Comparison of ENCODE assay signal across 8 cellular contexts in genomic region chr14:88667555-88668273, GRCh38.
DNase-seq lines count a peak whose midpoint lies in the region; ATAC-seq, FAIRE-seq and TF ChIP-seq lines count a peak whose summit lies in the region.

No MANE protein-coding gene starts in this region.

- TF ChIP-seq CTCF in WTC11 (IDR thresholded peaks at IDR 0.05), result peak; percentile 69; the same call in 1 of the 2 replicates
- TF ChIP-seq CTCF in chondrocyte (IDR thresholded peaks at IDR 0.05), result peak; percentile 92
- TF ChIP-seq CTCF in left lung (IDR thresholded peaks at IDR 0.05), result peak; percentile 61 to 68

- H3K4me1 Mint-ChIP-seq in WTC11 (no peaks in the 10 kb centered on the region), chondrocyte (ENCODE audit: low read depth) (no peaks in the 10 kb centered on the region)

- POLR2A ChIA-PET in WTC11 (lab: Charles Lee), result interaction anchor here (0.5 kb wide), 1 partner anchor 13 kb away, joined by 3 read pairs; no protein-coding TSS in a partner anchor

- H3K4me3 Mint-ChIP-seq in WTC11 (no peak overlapping the region), chondrocyte (ENCODE audit: unreplicated experiment) (no peak overlapping the region)

- H3K36me3 Mint-ChIP-seq in WTC11 (no peaks in the 10 kb centered on the region), chondrocyte (ENCODE audit: low read depth) (peaks cover 5% of the 10 kb centered on the region)

- H3K4me1 ChIP-seq in left lung, result peaks cover 0 to 3% of the 10 kb centered on the region in 2 donors

- ATAC-seq in HG03175 (IDR thresholded peaks at IDR 0.05; ENCODE audit: unreplicated experiment) (peak; percentile 89), WTC11 (peak; percentile 95), left lung (peak; percentile 98)

- peaks cover 9% of the 10 kb centered on the region for H3K27me3 Mint-ChIP-seq in WTC11 (ENCODE audit: low read depth)
- peaks cover 22% of the 10 kb centered on the region for H3K27me3 Mint-ChIP-seq in chondrocyte (ENCODE audit: low read depth)

- no peaks in the 10 kb centered on the region for H3K9me3 ChIP-seq in left lung

- FAIRE-seq in GM19239 (lab: Jason Lieb, UNC), result peak; percentile 81

- CTCF ChIA-PET in WTC11 (lab: Charles Lee), result interaction anchor here (0.6 to 3.1 kb wide), 34 partner anchors 8 to 1272 kb away, joined by 3 to 18 read pairs (median 3); partner anchors contain the start of genes EML5 and TTC8

- H3K27ac ChIP-seq in left lung, result no peak overlapping the region

- H3K27ac Mint-ChIP-seq in WTC11 (no peak overlapping the region), chondrocyte (ENCODE audit: unreplicated experiment) (no peak overlapping the region)

- DNase-seq in CD1c-positive myeloid dendritic cell (ENCODE audit: extremely low spot score), result peak; percentile 79
- DNase-seq in GM19239 (ENCODE audit: insufficient read length, low spot score), result peak; percentile 48
- DNase-seq in NCI-H2171 treated with DMSO at 0.1 percent for 48 hours (lab: John Stamatoyannopoulos, UW), result peak; percentile 80
- DNase-seq in WTC11 (ENCODE audit: low spot score), result peak; percentile 38
- DNase-seq in chondrocyte (ENCODE audit: low spot score), result no peak
- no peak for DNase-seq in left lung
- peak; percentile 3 to 43 (median 11) for DNase-seq in stimulated activated CD4-positive, alpha-beta T cell treated with anti-CD3 and anti-CD28 coated beads, TNF-alpha, amount 100 ng/mL, for 48 hours (ENCODE audit: low read depth in 3 of 3)

- no peaks in the 10 kb centered on the region for H3K27me3 ChIP-seq in left lung

- no peak overlapping the region for H3K4me3 ChIP-seq in left lung

- H3K9me3 Mint-ChIP-seq in WTC11 (peaks cover 13% of the 10 kb centered on the region), chondrocyte (ENCODE audit: low read depth) (peaks cover 18% of the 10 kb centered on the region)

- intact Hi-C loops in left lung (cut with DNase I), result no loop called here

- H3K36me3 ChIP-seq in left lung, result no peaks in the 10 kb centered on the region

TF ChIP-seq in WTC11, 78 proteins besides CTCF, POLR2A, EP300 and RAD21:
- TF ChIP-seq STAT6 (CRISPR knock-in tag; conservative IDR thresholded peaks at IDR 0.05; ENCODE audit: low read depth) (no peak), SP1 (CRISPR knock-in tag; conservative IDR thresholded peaks at IDR 0.05) (no peak), NR2C2 (CRISPR knock-in tag; IDR thresholded peaks at IDR 0.05) (no peak)
- TF ChIP-seq, protein P1, sequence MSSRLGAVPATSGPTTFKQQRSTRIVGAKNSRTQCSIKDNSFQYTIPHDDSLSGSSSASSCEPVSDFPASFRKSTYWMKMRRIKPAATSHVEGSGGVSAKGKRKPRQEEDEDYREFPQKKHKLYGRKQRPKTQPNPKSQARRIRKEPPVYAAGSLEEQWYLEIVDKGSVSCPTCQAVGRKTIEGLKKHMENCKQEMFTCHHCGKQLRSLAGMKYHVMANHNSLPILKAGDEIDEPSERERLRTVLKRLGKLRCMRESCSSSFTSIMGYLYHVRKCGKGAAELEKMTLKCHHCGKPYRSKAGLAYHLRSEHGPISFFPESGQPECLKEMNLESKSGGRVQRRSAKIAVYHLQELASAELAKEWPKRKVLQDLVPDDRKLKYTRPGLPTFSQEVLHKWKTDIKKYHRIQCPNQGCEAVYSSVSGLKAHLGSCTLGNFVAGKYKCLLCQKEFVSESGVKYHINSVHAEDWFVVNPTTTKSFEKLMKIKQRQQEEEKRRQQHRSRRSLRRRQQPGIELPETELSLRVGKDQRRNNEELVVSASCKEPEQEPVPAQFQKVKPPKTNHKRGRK (CRISPR knock-in tag; IDR thresholded peaks at IDR 0.05; ENCODE audit: borderline replicate concordance), result no peak

Comparison
In these comparisons a context has a peak if more than half of its experiments do, and no peak if none do; other contexts are left out.
1. DNase-seq: peak in CD1c-positive myeloid dendritic cell (single experiment), GM19239 (single experiment), NCI-H2171 treated with DMSO at 0.1 percent for 48 hours (single experiment), WTC11 (single experiment) and stimulated activated CD4-positive, alpha-beta T cell treated with anti-CD3 and anti-CD28 coated beads, TNF-alpha, amount 100 ng/mL, for 48 hours (3 of 3); none in chondrocyte (single experiment) and left lung (0 of 2).
2. Peak in every context shown above with its lines, with median percentiles within 50 percentile points of each other: ATAC-seq and CTCF ChIP-seq.